ENCODE assay signal across 9 cellular contexts in the genomic region with DNA sequence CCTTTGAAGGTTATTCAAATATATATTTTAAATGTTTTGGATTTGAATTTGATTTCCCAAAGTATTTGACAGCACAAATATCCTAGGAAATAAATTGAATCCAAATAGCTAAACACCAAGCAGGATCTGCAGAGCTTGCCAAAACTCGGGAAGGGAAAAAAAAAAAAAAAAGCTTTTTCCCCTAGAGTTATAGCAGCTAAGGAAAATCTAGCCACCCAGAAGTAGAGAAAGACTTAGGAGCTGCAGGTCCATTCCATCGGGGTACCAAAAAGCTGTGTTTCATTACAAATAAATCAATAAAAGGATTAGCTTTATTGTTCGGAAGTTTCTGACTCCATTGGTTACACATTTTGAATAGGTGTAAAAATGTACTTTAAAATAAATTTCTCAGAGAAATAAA. TPM values are rescaled to one million over a fixed set of nuclear protein-coding genes. Genes with fewer than 3 reads are reported as not detected.
"Had no signal": no experiment of that assay in that cellular context is flagged by ENCODE, and none has a peak within 500 bp of the region (broad histone marks: within the 10 kb centered on the region; RNA-seq: fewer than 3 reads in every experiment).

No MANE protein-coding gene starts in this region.

- DNase-seq: IMR-90, KBM-7, KG1 had no signal

- H3K9ac ChIP-seq: KMS-11 had no signal

- H3K4me2 ChIP-seq: KMS-11 had no signal

- FAIRE-seq: HepG2, HTR-8/SVneo had no signal

- H3K27ac ChIP-seq: HL-60, KMS-11 had no signal

- ATAC-seq: HepG2 had no signal

RNA-seq across cellular contexts. Expression of gene HSF5, which starts 19.3 kb away (rescaled TPM):
- total RNA-seq: HepG2, HT-29, HT1080, IMR-90 had no signal
- polyA plus RNA-seq: HepG2, IMR-90 had no signal

RNA-seq across cellular contexts. Expression of gene RNF43, which starts 51.6 kb away (rescaled TPM):
- polyA plus RNA-seq: IMR-90 had no signal
